ENCODE assay signal across 13 cellular contexts in genomic region chr10:6009159-6009558, GRCh38. TPM values are rescaled to one million over a fixed set of nuclear protein-coding genes. Genes with fewer than 3 reads are reported as not detected.
DNase-seq lines count a peak whose midpoint lies in the region; ATAC-seq and TF ChIP-seq lines count a peak whose summit lies in the region.
"Had no signal": no experiment of that assay in that cellular context is flagged by ENCODE, and none has a peak within 500 bp of the region (broad histone marks: within the 10 kb centered on the region; RNA-seq: fewer than 3 reads in every experiment).

No MANE protein-coding gene starts in this region.

- H3K4me1 Mint-ChIP-seq in HFFc6 (ENCODE audit: low read depth) (peaks cover 6% of the 10 kb centered on the region), GM23338 (peaks cover 24% of the 10 kb centered on the region)

- no peak overlapping the region for H3K4me2 ChIP-seq in GM23338

- H3K36me3 ChIP-seq in esophagus squamous epithelium (no peaks in the 10 kb centered on the region), psoas muscle (ENCODE audit: insufficient read depth in 1 of 2, low read depth in 1 of 2) (no peaks in the 10 kb centered on the region), GM23338 (ENCODE audit: insufficient read depth) (no peaks in the 10 kb centered on the region)
- H3K36me3 ChIP-seq: Peyer's patch had no signal

- H3K27ac Mint-ChIP-seq in HFFc6: no peak overlapping the region
- no peak overlapping the region for H3K27ac Mint-ChIP-seq in GM23338
- H3K27ac Mint-ChIP-seq: activated naive CD4-positive, alpha-beta T cell treated with anti-CD3 and anti-CD28 coated beads, Interleukin-2, amount 50 U/mL, for 24 hours had no signal

- H3K27ac ChIP-seq in esophagus squamous epithelium (peak overlapping the region; percentile 6 to 70 (median 38)), psoas muscle (no peak overlapping the region), GM23338 (ENCODE audit: low read depth) (no peak overlapping the region)
- H3K27ac ChIP-seq: VCaP had no signal

- H3K79me2 ChIP-seq in GM23338 (replicated peaks; ENCODE audit: insufficient read depth): no peaks in the 10 kb centered on the region

- no peak overlapping the region for H2AFZ ChIP-seq in GM23338

- H3K36me3 Mint-ChIP-seq in HFFc6 (ENCODE audit: low read depth): no peaks in the 10 kb centered on the region
- H3K36me3 Mint-ChIP-seq in GM23338 (ENCODE audit: low read depth): no peaks in the 10 kb centered on the region

- H3F3A ChIP-seq in GM23338 (replicated peaks; ENCODE audit: low read depth): no peaks in the 10 kb centered on the region

- H3K4me3 Mint-ChIP-seq in HFFc6 (no peak overlapping the region), GM23338 (no peak overlapping the region)
- H3K4me3 Mint-ChIP-seq: activated naive CD4-positive, alpha-beta T cell treated with anti-CD3 and anti-CD28 coated beads, Interleukin-2, amount 50 U/mL, for 24 hours had no signal

- ATAC-seq in psoas muscle: peak in 1 of 4 donors; percentile 29
- no peak for ATAC-seq in HG02840 (IDR thresholded peaks at IDR 0.05; ENCODE audit: low FRiP score, unreplicated experiment)
- no peak for ATAC-seq in GM23338

- no peaks in the 10 kb centered on the region for H3K9me2 ChIP-seq in GM23338 (ENCODE audit: insufficient read depth)

- TF ChIP-seq CTCF in AG10803 (conservative IDR thresholded peaks at IDR 0.05; ENCODE audit: low read length) (no peak), esophagus squamous epithelium (IDR thresholded peaks at IDR 0.05) (no peak), psoas muscle (IDR thresholded peaks at IDR 0.05) (no peak), HFFc6 (IDR thresholded peaks at IDR 0.05) (no peak), GM23338 (conservative IDR thresholded peaks at IDR 0.05; ENCODE audit: low read depth in 2 of 2) (no peak)

- H3K4me1 ChIP-seq in esophagus squamous epithelium: peaks cover 0 to 22% (median 3%) of the 10 kb centered on the region in 3 donors
- no peaks in the 10 kb centered on the region for H3K4me1 ChIP-seq in psoas muscle
- 0 out of 2 replicates have a peak, but pooled peaks cover 5% of the 10 kb centered on the region for H3K4me1 ChIP-seq in GM23338 (ENCODE audit: insufficient read depth)
- H3K4me1 ChIP-seq: Peyer's patch had no signal

- no peak for TF ChIP-seq POLR2A in esophagus squamous epithelium (IDR thresholded peaks at IDR 0.05)

- intact Hi-C loops in esophagus squamous epithelium (cut with DNase I) (no loop called here), psoas muscle (cut with DNase I) (no loop called here)

- WGBS in esophagus squamous epithelium, 2 donors: 11 to 15% methylated on average over 2 of the region's 2 CpGs
- WGBS in psoas muscle, 3 donors: 38 to 61% (median 49%) methylated on average over 2 of the region's 2 CpGs

- H3K27me3 Mint-ChIP-seq in HFFc6 (ENCODE audit: insufficient read depth): peaks cover 22% of the 10 kb centered on the region
- H3K27me3 Mint-ChIP-seq in GM23338 (ENCODE audit: insufficient read depth, low read depth, poor library complexity): peaks cover 7% of the 10 kb centered on the region
- H3K27me3 Mint-ChIP-seq: activated naive CD4-positive, alpha-beta T cell treated with anti-CD3 and anti-CD28 coated beads, Interleukin-2, amount 50 U/mL, for 24 hours had no signal

- H3K4me3 ChIP-seq in AG10803 (ENCODE audit: low read length) (peak overlapping the region; percentile 20), esophagus squamous epithelium (peak overlapping the region in 2 of 4 donors; percentile 19 to 48), psoas muscle (peak overlapping the region; percentile 28), GM23338 (no peak overlapping the region)
- H3K4me3 ChIP-seq: Peyer's patch had no signal

- H3K9me3 ChIP-seq in esophagus squamous epithelium (peaks cover 0 to 12% (median 6%) of the 10 kb centered on the region in 3 donors), psoas muscle (no peaks in the 10 kb centered on the region)
- H3K9me3 ChIP-seq: Peyer's patch had no signal

- H4K20me1 ChIP-seq in GM23338 (replicated peaks; ENCODE audit: insufficient read depth): no peaks in the 10 kb centered on the region

- no peaks in the 10 kb centered on the region for H3K9me3 Mint-ChIP-seq in HFFc6
- peaks cover 5% of the 10 kb centered on the region; the same call in 2 of the 3 replicates for H3K9me3 Mint-ChIP-seq in GM23338
- H3K9me3 Mint-ChIP-seq: activated naive CD4-positive, alpha-beta T cell treated with anti-CD3 and anti-CD28 coated beads, Interleukin-2, amount 50 U/mL, for 24 hours had no signal

- DNase-seq in AG10803 (ENCODE audit: low read depth): peak; percentile 80
- peak; percentile 41 for DNase-seq in RPMI7951 (ENCODE audit: low read depth)
- DNase-seq in esophagus squamous epithelium (lab: John Stamatoyannopoulos, UW): no peak
- no peak for DNase-seq in psoas muscle
- DNase-seq in HFFc6: no peak
- no peak for DNase-seq in GM23338 (ENCODE audit: low spot score)
- DNase-seq in UCSD-AML1 (lab: John Stamatoyannopoulos, UW; ENCODE audit: unreplicated experiment): no peak
- DNase-seq: Calu3, Peyer's patch had no signal

- no peaks in the 10 kb centered on the region for H3K27me3 ChIP-seq in esophagus squamous epithelium
- peaks cover 0 to 6% (median 0%) of the 10 kb centered on the region in 3 donors for H3K27me3 ChIP-seq in psoas muscle (ENCODE audit: insufficient read depth in 3 of 3, low read length in 2 of 3)
- H3K27me3 ChIP-seq in GM23338 (ENCODE audit: insufficient read depth): no peaks in the 10 kb centered on the region
- H3K27me3 ChIP-seq: Peyer's patch had no signal

TF ChIP-seq in GM23338, 12 proteins besides CTCF, POLR2A, EP300 and RAD21 (continues in another document):
- TF ChIP-seq EZH2 (IDR thresholded peaks at IDR 0.05; ENCODE audit: low read depth, unreplicated experiment) (no peak), POLR2AphosphoS5 (IDR thresholded peaks at IDR 0.05; ENCODE audit: low read depth) (no peak)

RNA-seq across cellular contexts. Expression of gene IL15RA, which starts 31.8 kb away (rescaled TPM):
- 15.3 and 18.5 TPM in 2 replicates for total RNA-seq in RPMI7951 (2014; rRNA removed; shearing (Covaris generic))
- total RNA-seq in esophagus squamous epithelium (10 to 100 TPM in 2 of 4 donors, 1 to 10 TPM in 2; 7.1 to 15.6 (median 11.0) TPM), psoas muscle (10 to 100 TPM in 1 of 4 donors, 1 to 10 TPM in 3; 7.9 to 10.9 (median 9.5) TPM)
- polyA plus RNA-seq in psoas muscle (10 to 100 TPM in 2 of 3 donors, 1 to 10 TPM in 1; 8.9 to 13.1 (median 11.2) TPM), GM23338 (2016; fragmentation: Nextera tagmentation; extraction: Ambion mirVana) (1.9 and 2.2 TPM in 2 replicates)
- total RNA-seq in HFFc6 (2021; fragmentation: NEBNext Ultra II Directional; extraction: Animal tissue kit (Norgen Biotek cat#: 25700)): 1 to 10 TPM; 1.5 to 3.2 (median 1.9) TPM
- total RNA-seq in GM23338 (2014; rRNA removed; shearing (Covaris generic)): 1.1 and 1.6 TPM in 2 replicates

RNA-seq across cellular contexts. Expression of gene IL2RA, which starts 53.0 kb away (rescaled TPM):
- not detected in 2 replicates for total RNA-seq in RPMI7951 (2014; rRNA removed; shearing (Covaris generic))
- total RNA-seq in esophagus squamous epithelium (1 to 10 TPM in 2 of 4 donors, under 1 TPM in 1, not detected in 1; 0.70 to 3.8 (median 3.0) TPM), psoas muscle (1 to 10 TPM in 1 of 4 donors, under 1 TPM in 3; 0.13 to 1.8 (median 0.73) TPM)
- polyA plus RNA-seq in psoas muscle (under 1 TPM; 0.08 to 0.20 (median 0.12) TPM), GM23338 (2016; fragmentation: Nextera tagmentation; extraction: Ambion mirVana) (not detected in 2 replicates)
- total RNA-seq in HFFc6 (2021; fragmentation: NEBNext Ultra II Directional; extraction: Animal tissue kit (Norgen Biotek cat#: 25700)): not detected
- total RNA-seq in GM23338 (2014; rRNA removed; shearing (Covaris generic)): not detected in 2 replicates
- total RNA-seq: Calu3, osteocyte had no signal

Comparison
In these comparisons a context has a peak if more than half of its experiments do, and no peak if none do; other contexts are left out.
1. DNase-seq: peak in AG10803 (single experiment) and RPMI7951 (single experiment); none in esophagus squamous epithelium (single experiment), psoas muscle (0 of 2), HFFc6 (single experiment), GM23338 (single experiment) and UCSD-AML1 (single experiment).
2. H3K27ac ChIP-seq: peak in esophagus squamous epithelium (4 of 4); none in psoas muscle (single experiment) and GM23338 (single experiment).